In the genomic region with DNA sequence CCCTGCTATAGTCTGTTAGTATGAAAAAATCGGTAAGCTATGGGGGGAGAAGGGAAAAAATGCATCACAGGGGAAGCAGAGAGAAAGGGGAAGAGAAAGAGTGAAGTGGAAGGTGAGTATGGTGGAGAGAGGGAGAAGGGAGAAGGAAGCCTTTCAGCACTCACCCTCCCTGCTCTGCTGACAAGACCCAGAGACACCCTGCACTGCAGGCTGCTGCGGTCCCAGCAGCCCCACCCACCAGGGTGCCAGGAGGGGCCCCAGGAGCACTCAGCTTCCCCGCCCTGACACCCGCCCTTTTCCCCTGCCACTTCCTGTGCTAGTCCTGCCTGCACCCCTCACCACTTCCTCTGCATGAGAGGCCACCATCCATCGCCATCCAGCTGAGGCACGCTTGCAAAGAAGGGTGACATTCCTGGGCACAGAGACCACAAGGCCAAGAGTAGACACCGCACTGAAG, we compare ENCODE assay signal across 1 cellular context.
TF ChIP-seq lines count a peak whose summit lies in the region.

No MANE protein-coding gene starts in this region.

TF ChIP-seq in H1, 55 proteins besides CTCF, POLR2A, EP300 and RAD21:
- TF ChIP-seq SRF (IDR thresholded peaks at IDR 0.05; ENCODE audit: low read depth, low read length) (no peak), ASH2L (IDR thresholded peaks at IDR 0.05; ENCODE audit: low read length) (no peak), SAP30 (IDR thresholded peaks at IDR 0.05; ENCODE audit: insufficient read depth, insufficient replicate concordance, low read length) (no peak), GABPA (IDR thresholded peaks at IDR 0.05; ENCODE audit: borderline replicate concordance, insufficient read depth, low read length) (no peak), SP4 (IDR thresholded peaks at IDR 0.05; ENCODE audit: low read length) (no peak), BACH1 (IDR thresholded peaks at IDR 0.05; ENCODE audit: low read length) (no peak), SIN3A (conservative IDR thresholded peaks at IDR 0.05 in 1 of 2, IDR thresholded peaks at IDR 0.05 in 1 of 2; ENCODE audit: low read depth in 1 of 2, low read length in 2 of 2) (no peak), MAFK (IDR thresholded peaks at IDR 0.05; ENCODE audit: low read depth, low read length) (no peak), GTF2F1 (IDR thresholded peaks at IDR 0.05; ENCODE audit: borderline replicate concordance, low read depth, low read length) (no peak), BCL11A (IDR thresholded peaks at IDR 0.05; ENCODE audit: low read depth in 2 of 2, low read length in 2 of 2) (no peak), RFX5 (IDR thresholded peaks at IDR 0.05; ENCODE audit: borderline replicate concordance, low read depth, low read length) (no peak), PHF8 (conservative IDR thresholded peaks at IDR 0.05; ENCODE audit: low read depth, low read length) (no peak), JUND (IDR thresholded peaks at IDR 0.05; ENCODE audit: low read length) (no peak), SIX5 (IDR thresholded peaks at IDR 0.05; ENCODE audit: low read depth, low read length) (no peak), TAF1 (IDR thresholded peaks at IDR 0.05; ENCODE audit: low read depth, low read length) (no peak), JUN (IDR thresholded peaks at IDR 0.05; ENCODE audit: low read depth, low read length) (no peak), SP2 (IDR thresholded peaks at IDR 0.05; ENCODE audit: low read length) (no peak), EZH2 (IDR thresholded peaks at IDR 0.05; ENCODE audit: low read depth, low read length, severe bottlenecking) (no peak), RXRA (IDR thresholded peaks at IDR 0.05; ENCODE audit: insufficient read depth, low read depth, low read length) (no peak)
- TF ChIP-seq, protein P1, sequence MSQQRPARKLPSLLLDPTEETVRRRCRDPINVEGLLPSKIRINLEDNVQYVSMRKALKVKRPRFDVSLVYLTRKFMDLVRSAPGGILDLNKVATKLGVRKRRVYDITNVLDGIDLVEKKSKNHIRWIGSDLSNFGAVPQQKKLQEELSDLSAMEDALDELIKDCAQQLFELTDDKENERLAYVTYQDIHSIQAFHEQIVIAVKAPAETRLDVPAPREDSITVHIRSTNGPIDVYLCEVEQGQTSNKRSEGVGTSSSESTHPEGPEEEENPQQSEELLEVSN (IDR thresholded peaks at IDR 0.05), result no peak
